In the genomic region with DNA sequence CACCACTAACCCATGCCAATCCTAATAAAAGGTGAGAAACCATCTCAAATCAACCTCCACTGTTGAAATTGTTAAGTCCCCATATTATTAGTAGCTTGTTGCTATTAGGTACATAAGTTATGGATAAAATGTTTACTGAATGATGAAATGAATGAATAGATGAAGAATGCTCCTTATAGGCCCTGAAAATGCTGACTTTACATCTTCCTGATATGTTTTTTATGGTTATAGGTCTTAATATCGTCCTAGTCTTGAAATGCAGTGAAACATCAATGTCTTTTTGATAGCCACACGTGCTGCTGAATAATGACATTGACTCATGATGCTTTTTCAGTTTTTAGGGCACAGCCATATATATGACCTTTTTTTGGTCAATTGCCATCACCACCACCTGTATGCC, we compare ENCODE assay signal across 28 cellular contexts.
"Had no signal": no experiment of that assay in that cellular context is flagged by ENCODE, and none has a peak within 500 bp of the region (broad histone marks: within the 10 kb centered on the region; RNA-seq: fewer than 3 reads in every experiment).

No MANE protein-coding gene starts in this region.

- H3K27ac ChIP-seq: neural progenitor cell, ovary, parathyroid adenoma, psoas muscle, skin epidermis, spleen, suprapubic skin, testis, tibial artery, transverse colon, upper lobe of right lung, uterus had no signal

- ATAC-seq: natural killer cell; psoas muscle; right cardiac atrium; sciatic nerve; stimulated activated memory B cell treated with anti-CD40 and anti-IgM and Interleukin-4, amounts not matched to agents 10 μg/mL and 1 μg/mL and 100 μg/mL, for 72 hours; stimulated activated naive CD8-positive, alpha-beta T cell treated with anti-CD3 and anti-CD28 coated beads, Interleukin-15, amount 100 ng/mL, for 72 hours; stimulated activated naive CD8-positive, alpha-beta T cell treated with anti-CD3 and anti-CD28 coated beads, Interleukin-15, Interleukin-2, amounts not matched to agents 100 U/mL and 50 U/mL, for 24 hours; upper lobe of right lung had no signal

- H3K4me3 ChIP-seq: neural progenitor cell, ovary, psoas muscle, skin epidermis, smooth muscle cell, spleen, suprapubic skin, testis, tibial artery, transverse colon, upper lobe of right lung, uterus had no signal

- H3K4me1 ChIP-seq: neural progenitor cell, parathyroid adenoma, psoas muscle, spleen, suprapubic skin, tibial artery, upper lobe of right lung, uterus had no signal

- H3K36me3 ChIP-seq: neural progenitor cell, ovary, spleen, suprapubic skin, tibial artery, transverse colon, upper lobe of right lung, uterus had no signal

- H2AFZ ChIP-seq: neural progenitor cell, parathyroid adenoma had no signal

- DNase-seq: natural killer cell; occipital lobe; ovary; posterior cingulate gyrus; psoas muscle; right cardiac atrium; spleen; stimulated activated CD4-positive, alpha-beta T cell treated with anti-CD3 and anti-CD28 coated beads, Interleukin-12 subunit alpha, Interleukin-12 subunit beta, amount 100 ng/mL, for 4 hours; stimulated activated CD4-positive, alpha-beta T cell treated with anti-CD3 and anti-CD28 coated beads, Interleukin-1b, Interleukin-23, amount 100 ng/mL, for 48 hours; stimulated activated CD4-positive, alpha-beta T cell treated with anti-CD3 and anti-CD28 coated beads, Interleukin-4, amount 100 ng/mL, for 1 hour; stimulated activated CD4-positive, alpha-beta T cell treated with anti-CD3 and anti-CD28 coated beads, Interleukin-4, amount 100 ng/mL, for 4 hours; stimulated activated CD8-positive, alpha-beta memory T cell treated with anti-CD3 and anti-CD28 coated beads, Interleukin-4, amount 100 ng/mL, for 48 hours; stimulated activated naive CD4-positive, alpha-beta T cell; stimulated activated naive CD8-positive, alpha-beta T cell treated with anti-CD3 and anti-CD28 coated beads, Interleukin-15, amount 100 ng/mL, for 72 hours; stimulated activated naive CD8-positive, alpha-beta T cell treated with anti-CD3 and anti-CD28 coated beads, Interleukin-15, Interleukin-2, amounts not matched to agents 100 U/mL and 50 U/mL, for 24 hours; substantia nigra; testis; tibial artery; transverse colon; upper lobe of right lung; uterus had no signal

- H3K9ac ChIP-seq: neural progenitor cell, parathyroid adenoma had no signal

- H3K4me2 ChIP-seq: neural progenitor cell, smooth muscle cell had no signal

- H3K9me3 ChIP-seq: ovary, psoas muscle, spleen, suprapubic skin, testis, tibial artery, transverse colon, upper lobe of right lung, uterus had no signal

- H3K27me3 ChIP-seq: neural progenitor cell, ovary, spleen, suprapubic skin, testis, tibial artery, transverse colon, upper lobe of right lung, uterus had no signal

- H3K79me2 ChIP-seq: parathyroid adenoma had no signal
